9 cellular contexts compared by ENCODE assay signal in the genomic region with DNA sequence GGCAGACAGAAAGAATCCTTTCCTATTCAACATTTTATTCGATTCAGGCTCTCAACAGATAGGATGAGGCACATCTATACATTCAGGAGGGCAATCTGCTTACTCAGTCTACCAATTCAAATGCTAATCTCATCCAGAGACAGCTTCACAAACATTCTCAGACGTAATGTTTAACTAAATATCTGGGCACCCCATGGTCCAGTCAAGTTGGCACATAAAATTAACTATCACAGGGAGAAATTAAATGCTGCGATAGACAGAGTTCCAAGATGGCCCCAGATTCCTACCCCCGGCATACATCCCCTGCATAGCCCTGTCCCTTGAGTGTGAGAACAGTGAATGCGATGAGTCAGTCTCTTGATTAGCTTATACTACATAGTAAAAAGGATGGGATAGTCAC.
"Had no signal": no experiment of that assay in that cellular context is flagged by ENCODE, and none has a peak within 500 bp of the region (broad histone marks: within the 10 kb centered on the region; RNA-seq: fewer than 3 reads in every experiment).

No MANE protein-coding gene starts in this region.

- H3K27ac ChIP-seq: GM23248, HL-60, KMS-11 had no signal

- H2AFZ ChIP-seq: GM23248 had no signal

- H3K4me3 ChIP-seq: GM23248 had no signal

- DNase-seq: GM23248, GOT3, H7, HCEC 1CT, HFFc6, KBM-7 had no signal

- H3K4me2 ChIP-seq: KMS-11 had no signal

- FAIRE-seq: HepG2 had no signal

- ATAC-seq: HepG2 had no signal

- H3K9ac ChIP-seq: GM23248, KMS-11 had no signal
